Comparison of ENCODE assay signal across 25 cellular contexts in genomic region chr5:91052977-91053732, GRCh38.
DNase-seq lines count a peak whose midpoint lies in the region; ATAC-seq and TF ChIP-seq lines count a peak whose summit lies in the region.
"Had no signal": no experiment of that assay in that cellular context is flagged by ENCODE, and none has a peak within 500 bp of the region (broad histone marks: within the 10 kb centered on the region; RNA-seq: fewer than 3 reads in every experiment).

No MANE protein-coding gene starts in this region.

- WGBS in adrenal gland, 4 donors = 27 to 32% (median 32%) methylated on average over 3 of the region's 3 CpGs
- 43 to 53% methylated on average over 3 of the region's 3 CpGs for whole genome bisulfite sequencing in upper lobe of left lung, 2 donors

- H3K27me3 ChIP-seq in left ventricle myocardium inferior (ENCODE audit: low read depth) (no peaks in the 10 kb centered on the region), adrenal gland (no peaks in the 10 kb centered on the region), upper lobe of left lung (no peaks in the 10 kb centered on the region), MM.1S (replicated peaks; ENCODE audit: insufficient read depth, low read length) (no peaks in the 10 kb centered on the region)
- H3K27me3 ChIP-seq: dorsolateral prefrontal cortex, heart left ventricle, transverse colon had no signal

- H3K27ac ChIP-seq in left ventricle myocardium inferior (replicated peaks) (no peak overlapping the region), adrenal gland (peak overlapping the region; percentile 15 to 76 (median 62)), upper lobe of left lung (peak overlapping the region in 3 of 4 donors; percentile 28 to 55 (median 48)), MM.1S (ENCODE audit: low read length) (no peak overlapping the region)
- H3K27ac ChIP-seq: dorsolateral prefrontal cortex, transverse colon had no signal

- POLR2A ChIA-PET in HEK293T (lab: Yijun Ruan, JAX) = no interaction called here

- H3K4me1 ChIP-seq in left ventricle myocardium inferior (peaks cover 8% of the 10 kb centered on the region), adrenal gland (replicated peaks in 1 of 2) (peaks cover 43 to 46% of the 10 kb centered on the region in 2 donors), upper lobe of left lung (peaks cover 3 to 16% (median 11%) of the 10 kb centered on the region in 4 donors), MM.1S (ENCODE audit: low read length) (no peaks in the 10 kb centered on the region)

- DNase-seq in left cardiac atrium = no peak
- no peak for DNase-seq in left ventricle myocardium inferior
- DNase-seq in adrenal gland = no peak
- no peak for DNase-seq in left lobe of liver (ENCODE audit: low spot score)
- DNase-seq in upper lobe of left lung = no peak
- no peak for DNase-seq in HEK293T (ENCODE audit: extremely low spot score)
- no peak for DNase-seq in stimulated activated CD4-positive, alpha-beta T cell treated with anti-CD3 and anti-CD28 coated beads, Interleukin-1b, Interleukin-23, amount 100 ng/mL, for 48 hours
- no peak for DNase-seq in MM.1S
- DNase-seq: ACHN; activated B cell treated with CpG ODN at 0.5 μM for 24 hours; activated naive CD8-positive, alpha-beta T cell treated with anti-CD3 and anti-CD28 coated beads for 36 hours; activated T-cell treated with anti-CD3 and anti-CD28 coated beads, Interleukin-2, amount 50 U/mL, for 48 hours; CD4-positive, alpha-beta T cell; DMS153; dorsolateral prefrontal cortex; heart left ventricle; immature natural killer cell; mesendoderm; NCI-H1092; NCI-H2081 treated with DMSO at 0.1 percent for 48 hours; NCI-H510A treated with DMSO at 0.1 percent for 48 hours; SHP77 treated with DMSO at 0.1 percent for 48 hours; stimulated activated naive CD4-positive, alpha-beta T cell treated with Interleukin-2 at 50 U/mL for 16 hours; T-helper 2 cell; transverse colon had no signal

- H3F3A ChIP-seq in MM.1S (ENCODE audit: insufficient read depth, low read length) = no peaks in the 10 kb centered on the region

- no peaks in the 10 kb centered on the region for H3K9me2 ChIP-seq in MM.1S (replicated peaks; ENCODE audit: insufficient read depth, low read length)

- no peaks in the 10 kb centered on the region for H3K9me3 ChIP-seq in left ventricle myocardium inferior (replicated peaks)
- H3K9me3 ChIP-seq in adrenal gland (replicated peaks in 1 of 3) = no peaks in the 10 kb centered on the region
- H3K9me3 ChIP-seq in upper lobe of left lung = no peaks in the 10 kb centered on the region
- no peaks in the 10 kb centered on the region for H3K9me3 ChIP-seq in MM.1S (replicated peaks; ENCODE audit: insufficient read depth, low read length)
- H3K9me3 ChIP-seq: heart left ventricle, transverse colon had no signal

- intact Hi-C loops in left cardiac atrium (cut with DNase I) = no loop called here
- intact Hi-C loops in left ventricle myocardium inferior (cut with micrococcal nuclease) = no loop called here
- intact Hi-C loops in adrenal gland (cut with DNase I) = no loop called here

- no peaks in the 10 kb centered on the region for H3K79me2 ChIP-seq in MM.1S (ENCODE audit: low read length)

- TF ChIP-seq POLR2A in adrenal gland (IDR thresholded peaks at IDR 0.05) (no peak), upper lobe of left lung (IDR thresholded peaks at IDR 0.05) (no peak)

- H4K20me1 ChIP-seq in MM.1S (ENCODE audit: insufficient read depth, low read length) = no peaks in the 10 kb centered on the region

- no peak overlapping the region for H3K9ac ChIP-seq in MM.1S (ENCODE audit: low read length)

- no peak overlapping the region for H3K4me3 ChIP-seq in left ventricle myocardium inferior
- H3K4me3 ChIP-seq in adrenal gland = no peak overlapping the region
- H3K4me3 ChIP-seq in upper lobe of left lung = no peak overlapping the region
- H3K4me3 ChIP-seq in MM.1S (ENCODE audit: low read length) = no peak overlapping the region
- H3K4me3 ChIP-seq: dorsolateral prefrontal cortex, heart left ventricle, transverse colon had no signal

- ATAC-seq in left cardiac atrium (peak; percentile 40 to 55), left lobe of liver (peak; percentile 33), upper lobe of left lung (ENCODE audit: low FRiP score in 2 of 2) (peak in 1 of 2 donors; percentile 56)

- TF ChIP-seq CTCF in left ventricle myocardium inferior (IDR thresholded peaks at IDR 0.05; ENCODE audit: borderline replicate concordance) (no peak), adrenal gland (IDR thresholded peaks at IDR 0.05) (no peak), upper lobe of left lung (IDR thresholded peaks at IDR 0.05) (no peak), MM.1S (IDR thresholded peaks at IDR 0.05; ENCODE audit: low read length) (no peak)

- H3K4me2 ChIP-seq in MM.1S (ENCODE audit: low read depth, low read length) = no peak overlapping the region

- H2AFZ ChIP-seq in MM.1S (ENCODE audit: low read length) = no peak overlapping the region

- TF ChIP-seq EP300 in upper lobe of left lung (IDR thresholded peaks at IDR 0.05) = no peak

- CTCF ChIA-PET in HEK293T (lab: Yijun Ruan, JAX) = no interaction called here

- H3K36me3 ChIP-seq in left ventricle myocardium inferior (no peaks in the 10 kb centered on the region), adrenal gland (replicated peaks in 1 of 2) (no peaks in the 10 kb centered on the region), upper lobe of left lung (no peaks in the 10 kb centered on the region), MM.1S (replicated peaks; ENCODE audit: insufficient read depth, low read length) (no peaks in the 10 kb centered on the region)
- H3K36me3 ChIP-seq: heart left ventricle, transverse colon had no signal

TF ChIP-seq in HEK293T, 16 proteins besides CTCF, POLR2A, EP300 and RAD21:
- no peak for TF ChIP-seq PKNOX1 (IDR thresholded peaks at IDR 0.05)
- TF ChIP-seq ARNT (IDR thresholded peaks at IDR 0.05) = no peak
- no peak for TF ChIP-seq L3MBTL2 (conservative IDR thresholded peaks at IDR 0.05)
- no peak for TF ChIP-seq SP1 (IDR thresholded peaks at IDR 0.05)
- no peak for TF ChIP-seq SUZ12 (IDR thresholded peaks at IDR 0.05)
- TF ChIP-seq HDGF (IDR thresholded peaks at IDR 0.05; ENCODE audit: borderline replicate concordance) = no peak
- no peak for TF ChIP-seq CTBP1 (IDR thresholded peaks at IDR 0.05; ENCODE audit: borderline replicate concordance)
- TF ChIP-seq FOXK2 (IDR thresholded peaks at IDR 0.05) = no peak
- TF ChIP-seq NFRKB (IDR thresholded peaks at IDR 0.05) = no peak
- no peak for TF ChIP-seq FOXA1 (IDR thresholded peaks at IDR 0.05)
- no peak for TF ChIP-seq BHLHE40 (IDR thresholded peaks at IDR 0.05; ENCODE audit: borderline replicate concordance)
- TF ChIP-seq TARDBP (IDR thresholded peaks at IDR 0.05) = no peak

Comparison
In these comparisons a context has a peak if more than half of its experiments do, and no peak if none do; other contexts are left out.
1. H3K27ac ChIP-seq: peak in adrenal gland (5 of 5) and upper lobe of left lung (3 of 4); none in left ventricle myocardium inferior (single experiment) and MM.1S (single experiment).